Comparison of ENCODE assay signal across 1 cellular context in genomic region chr7:30062587-30062986, GRCh38.
TF ChIP-seq lines count a peak whose summit lies in the region.

No MANE protein-coding gene starts in this region.

TF ChIP-seq in GM23338, 12 proteins besides CTCF, POLR2A, EP300 and RAD21 (continued from another document):
- TF ChIP-seq REST (IDR thresholded peaks at IDR 0.05; ENCODE audit: unreplicated experiment) = no peak
- TF ChIP-seq POLR2AphosphoS5 (IDR thresholded peaks at IDR 0.05; ENCODE audit: low read depth) = no peak
- no peak for TF ChIP-seq CREB1 (CRISPR knock-in tag; IDR thresholded peaks at IDR 0.05; ENCODE audit: low read depth)
- no peak for TF ChIP-seq ZNF331 (CRISPR knock-in tag; IDR thresholded peaks at IDR 0.05; ENCODE audit: low read depth)
- TF ChIP-seq STAT1 (IDR thresholded peaks at IDR 0.05; ENCODE audit: unreplicated experiment) = no peak
